Comparison of ENCODE assay signal across 9 cellular contexts in genomic region chr1:59142663-59143487, GRCh38.
DNase-seq lines count a peak whose midpoint lies in the region; ATAC-seq and TF ChIP-seq lines count a peak whose summit lies in the region.
"Had no signal": no experiment of that assay in that cellular context is flagged by ENCODE, and none has a peak within 500 bp of the region (broad histone marks: within the 10 kb centered on the region; RNA-seq: fewer than 3 reads in every experiment).

No MANE protein-coding gene starts in this region.

- intact Hi-C loops in left ventricle myocardium inferior (cut with micrococcal nuclease) = loop anchor here (10.0 kb wide), 1 partner anchor 358 kb away; the partner anchor contains the start of gene JUN
- intact Hi-C loops in Right ventricle myocardium inferior (cut with DNase I) = loop anchor here (5.0 to 10.0 kb wide), 2 partner anchors 241 to 612 kb away; no protein-coding TSS in a partner anchor
- intact Hi-C loops in vagina (cut with DNase I) = loop anchor here (10.0 kb wide), 1 partner anchor 358 kb away; the partner anchor contains the start of gene JUN

- POLR2A ChIA-PET in WTC11 (lab: Charles Lee) = no interaction called here

- TF ChIP-seq POLR2A in vagina (IDR thresholded peaks at IDR 0.05) = no peak

- H3K4me1 ChIP-seq in left ventricle myocardium inferior (peaks cover 84% of the 10 kb centered on the region), vagina (peaks cover 23% of the 10 kb centered on the region)

- peaks cover 48% of the 10 kb centered on the region for H3K4me1 Mint-ChIP-seq in WTC11

- no peaks in the 10 kb centered on the region for H3K36me3 Mint-ChIP-seq in WTC11

- H3K27ac Mint-ChIP-seq in WTC11 = peak overlapping the region; percentile 12

- no peak for DNase-seq in left ventricle myocardium inferior
- no peak for DNase-seq in Right ventricle myocardium inferior (ENCODE audit: missing footprints)
- no peak for DNase-seq in WTC11 (ENCODE audit: low spot score)
- DNase-seq in kidney tubule cell (ENCODE audit: low spot score) = peak; percentile 100
- no peak for DNase-seq in vagina (ENCODE audit: extremely low spot score in 2 of 2)
- no peak for DNase-seq in activated T-cell treated with anti-CD3 and anti-CD28 coated beads, Interleukin-2, amount 50 U/mL, for 48 hours
- DNase-seq in activated gamma-delta T cell (lab: John Stamatoyannopoulos, UW) = no peak
- DNase-seq: NK-92 treated with Interleukin-12 subunit alpha and Interleukin-12 subunit beta, amount 100 ng/mL, for 24 hours had no signal

- H3K9me3 ChIP-seq in left ventricle myocardium inferior (replicated peaks) (no peaks in the 10 kb centered on the region), vagina (no peaks in the 10 kb centered on the region)

- H3K36me3 ChIP-seq in left ventricle myocardium inferior = no peaks in the 10 kb centered on the region
- H3K36me3 ChIP-seq in vagina = no peaks in the 10 kb centered on the region

- H3K27ac ChIP-seq in left ventricle myocardium inferior (replicated peaks) (peak overlapping the region; percentile 89), vagina (peak overlapping the region; percentile 48)

- H3K27me3 ChIP-seq in left ventricle myocardium inferior (ENCODE audit: low read depth) (no peaks in the 10 kb centered on the region), vagina (no peaks in the 10 kb centered on the region)

- ATAC-seq in Right ventricle myocardium inferior (no peak), WTC11 (peak; percentile 12), GM18907 (IDR thresholded peaks at IDR 0.05; ENCODE audit: unreplicated experiment) (no peak)

- H3K4me3 ChIP-seq in left ventricle myocardium inferior (no peak overlapping the region), vagina (no peak overlapping the region)

- no peaks in the 10 kb centered on the region for H3K9me3 Mint-ChIP-seq in WTC11

- CTCF ChIA-PET in WTC11 (lab: Charles Lee) = interaction anchor here (0.6 kb wide), 1 partner anchor 837 kb away, joined by 3 read pairs; no protein-coding TSS in a partner anchor

- TF ChIP-seq CTCF in left ventricle myocardium inferior (IDR thresholded peaks at IDR 0.05; ENCODE audit: borderline replicate concordance) (no peak), WTC11 (IDR thresholded peaks at IDR 0.05) (no peak), vagina (IDR thresholded peaks at IDR 0.05) (no peak)

- peaks cover 22% of the 10 kb centered on the region for H3K27me3 Mint-ChIP-seq in WTC11 (ENCODE audit: low read depth)

- no peak overlapping the region for H3K4me3 Mint-ChIP-seq in WTC11

TF ChIP-seq in WTC11, 78 proteins besides CTCF, POLR2A, EP300 and RAD21:
- TF ChIP-seq SMAD4 (CRISPR knock-in tag; IDR thresholded peaks at IDR 0.05) (no peak), CBFB (CRISPR knock-in tag; IDR thresholded peaks at IDR 0.05; ENCODE audit: low read depth) (no peak), RORB (CRISPR knock-in tag; IDR thresholded peaks at IDR 0.05) (no peak), ARID4B (CRISPR knock-in tag; IDR thresholded peaks at IDR 0.05; ENCODE audit: borderline replicate concordance) (no peak), MLX (CRISPR knock-in tag; IDR thresholded peaks at IDR 0.05) (no peak), NFE2L1 (CRISPR knock-in tag; IDR thresholded peaks at IDR 0.05) (no peak), OVOL2 (CRISPR knock-in tag; IDR thresholded peaks at IDR 0.05; ENCODE audit: borderline replicate concordance) (no peak), NR1H2 (CRISPR knock-in tag; IDR thresholded peaks at IDR 0.05) (no peak), RELA (CRISPR knock-in tag; IDR thresholded peaks at IDR 0.05; ENCODE audit: borderline replicate concordance) (no peak)
TF ChIP-seq in WTC11: peak in this region for 0.
